8 cellular contexts compared by ENCODE assay signal in genomic region chr7:134327896-134328295, GRCh38. TPM values are rescaled to one million over a fixed set of nuclear protein-coding genes. Genes with fewer than 3 reads are reported as not detected.
DNase-seq lines count a peak whose midpoint lies in the region; ATAC-seq and TF ChIP-seq lines count a peak whose summit lies in the region.

No MANE protein-coding gene starts in this region.

- peaks cover 26% of the 10 kb centered on the region for H3K4me1 ChIP-seq in MM.1S (ENCODE audit: low read length)
- no peaks in the 10 kb centered on the region for H3K4me1 ChIP-seq in mesenchymal stem cell (ENCODE audit: control insufficient read depth, insufficient read depth, low read depth, low read length)

- 16% methylated on average over 5 of the region's 7 CpGs for WGBS in mesenchymal stem cell

- H3K23ac ChIP-seq in mesenchymal stem cell (ENCODE audit: low read length in 2 of 2): no peak overlapping the region

- no peaks in the 10 kb centered on the region for H3K36me3 ChIP-seq in MM.1S (replicated peaks; ENCODE audit: insufficient read depth, low read length)
- no peaks in the 10 kb centered on the region for H3K36me3 ChIP-seq in brain microvascular endothelial cell (replicated peaks)
- H3K36me3 ChIP-seq in mesenchymal stem cell (ENCODE audit: control insufficient read depth in 1 of 2, insufficient read depth in 2 of 2, low read depth in 1 of 2, low read length in 2 of 2): no peaks in the 10 kb centered on the region

- in situ Hi-C loops in brain microvascular endothelial cell (cut with HindIII; ENCODE audit: low pct_ligation_motif_present, low sequenced_read_pairs): no loop called here

- H3K79me1 ChIP-seq in mesenchymal stem cell (replicated peaks; ENCODE audit: low read length, poor library complexity, severe bottlenecking): no peaks in the 10 kb centered on the region

- H2AFZ ChIP-seq in MM.1S (ENCODE audit: low read length) (no peak overlapping the region), mesenchymal stem cell (ENCODE audit: low read depth, low read length) (no peak overlapping the region)

- no peak overlapping the region for H2BK15ac ChIP-seq in mesenchymal stem cell (ENCODE audit: low read depth, poor library complexity, severe bottlenecking)

- H4K8ac ChIP-seq in mesenchymal stem cell (ENCODE audit: low read length): no peak overlapping the region

- peak; percentile 88 for ATAC-seq in GM21786 (IDR thresholded peaks at IDR 0.05; ENCODE audit: unreplicated experiment)

- no peak overlapping the region for H2BK120ac ChIP-seq in mesenchymal stem cell (ENCODE audit: low read depth, low read length)

- no peaks in the 10 kb centered on the region for H3K79me2 ChIP-seq in MM.1S (ENCODE audit: low read length)

- H2AK5ac ChIP-seq in mesenchymal stem cell (ENCODE audit: low read length, severe bottlenecking): no peak overlapping the region

- no peak overlapping the region for H3K4ac ChIP-seq in mesenchymal stem cell (ENCODE audit: low read depth in 1 of 2, low read length in 2 of 2)

- H3K27me3 ChIP-seq in MM.1S (replicated peaks; ENCODE audit: insufficient read depth, low read length) (no peaks in the 10 kb centered on the region), brain microvascular endothelial cell (replicated peaks) (no peaks in the 10 kb centered on the region), mesenchymal stem cell (ENCODE audit: control insufficient read depth in 1 of 2, insufficient read depth in 1 of 2, low read length in 2 of 2) (peaks cover 10 to 14% of the 10 kb centered on the region in 2 experiments)

- no peak overlapping the region for H3K9ac ChIP-seq in MM.1S (ENCODE audit: low read length)
- H3K9ac ChIP-seq in mesenchymal stem cell (ENCODE audit: low read length): no peak overlapping the region

- H4K91ac ChIP-seq in mesenchymal stem cell (ENCODE audit: low read length): no peak overlapping the region

- no peak overlapping the region for H3K14ac ChIP-seq in mesenchymal stem cell (ENCODE audit: low read length in 2 of 2)

- peak; percentile 69 for DNase-seq in EL
- DNase-seq in MM.1S: peak; percentile 70
- DNase-seq in T-helper 9 cell: peak; percentile 26
- DNase-seq in brain microvascular endothelial cell: peak; percentile 60
- DNase-seq in mesenchymal stem cell: peak; percentile 34
- DNase-seq in substantia nigra (lab: John Stamatoyannopoulos, UW): peak in 33 of 49 donors; percentile 1 to 51 (median 16)
- DNase-seq in dedifferentiated amniotic fluid mesenchymal stem cell (ENCODE audit: extremely low spot score): no peak

- no peak overlapping the region for H2BK12ac ChIP-seq in mesenchymal stem cell (ENCODE audit: low read length in 2 of 2)

- no peak overlapping the region for H3K27ac ChIP-seq in MM.1S (ENCODE audit: low read length)
- no peak overlapping the region for H3K27ac ChIP-seq in brain microvascular endothelial cell
- no peak overlapping the region for H3K27ac ChIP-seq in mesenchymal stem cell (ENCODE audit: low read length, poor library complexity, severe bottlenecking)
- no peak overlapping the region for H3K27ac ChIP-seq in substantia nigra (ENCODE audit: low read depth, low read length, poor library complexity, severe bottlenecking)

- no peaks in the 10 kb centered on the region for H4K20me1 ChIP-seq in MM.1S (ENCODE audit: insufficient read depth, low read length)

- no peak overlapping the region for H2BK5ac ChIP-seq in mesenchymal stem cell (ENCODE audit: low read depth, low read length, poor library complexity, severe bottlenecking)

- H3K4me2 ChIP-seq in MM.1S (ENCODE audit: low read depth, low read length): no peak overlapping the region
- no peak overlapping the region for H3K4me2 ChIP-seq in mesenchymal stem cell (ENCODE audit: low read length, poor library complexity, severe bottlenecking)

- H3K9me2 ChIP-seq in MM.1S (replicated peaks; ENCODE audit: insufficient read depth, low read length): no peaks in the 10 kb centered on the region

- no peaks in the 10 kb centered on the region for H3F3A ChIP-seq in MM.1S (ENCODE audit: insufficient read depth, low read length)

- H3K9me3 ChIP-seq in MM.1S (replicated peaks; ENCODE audit: insufficient read depth, low read length): no peaks in the 10 kb centered on the region
- H3K9me3 ChIP-seq in mesenchymal stem cell (ENCODE audit: control insufficient read depth, low read length): no peaks in the 10 kb centered on the region

- no peak overlapping the region for H3K18ac ChIP-seq in mesenchymal stem cell (ENCODE audit: low read depth in 1 of 2, low read length in 2 of 2)

- H3K4me3 ChIP-seq in MM.1S (ENCODE audit: low read length) (no peak overlapping the region), brain microvascular endothelial cell (ENCODE audit: low read depth, low read length) (no peak overlapping the region), mesenchymal stem cell (ENCODE audit: insufficient read depth in 1 of 2, low read depth in 1 of 2, low read length in 2 of 2) (no peak overlapping the region)

- TF ChIP-seq CTCF in MM.1S (IDR thresholded peaks at IDR 0.05; ENCODE audit: low read length) (peak; percentile 80), brain microvascular endothelial cell (IDR thresholded peaks at IDR 0.05; ENCODE audit: low read depth, low read length, missing control alignments) (peak; percentile 80)

RNA-seq across cellular contexts. Expression of gene SLC35B4, which starts 11.2 kb away (rescaled TPM):
- polyA plus RNA-seq in mesenchymal stem cell (2013, experiment 1 of 2): 20.3 TPM
- polyA plus RNA-seq in mesenchymal stem cell (2013, experiment 2 of 2): 20.1 TPM
